ENCODE assay signal across 22 cellular contexts in genomic region chr7:137597856-137598255, GRCh38.
"Had no signal": no experiment of that assay in that cellular context is flagged by ENCODE, and none has a peak within 500 bp of the region (broad histone marks: within the 10 kb centered on the region; RNA-seq: fewer than 3 reads in every experiment).

No MANE protein-coding gene starts in this region.

- H2AFZ ChIP-seq: hepatocyte had no signal

- H3K9me3 ChIP-seq: esophagus muscularis mucosa, gastroesophageal sphincter, heart left ventricle, left lung, lower lobe of right lung, mucosa of descending colon had no signal

- H3K27ac ChIP-seq: coronary artery, dorsolateral prefrontal cortex, esophagus muscularis mucosa, foreskin keratinocyte, gastroesophageal sphincter, heart left ventricle, hepatocyte, left lung, lower lobe of right lung had no signal

- DNase-seq: dermis blood vessel endothelial cell; dorsolateral prefrontal cortex; effector CD4-positive, alpha-beta T cell; effector memory CD4-positive, alpha-beta T cell; foreskin keratinocyte; heart left ventricle; hypothalamus; immature natural killer cell; islet precursor cell; kidney; kidney glomerular epithelial cell; left cardiac atrium; left lung; left ventricle myocardium superior; lower lobe of right lung; mesenchymal stem cell; mucosa of descending colon; naive B cell had no signal

- ATAC-seq: foreskin keratinocyte, gastroesophageal sphincter, heart left ventricle, left cardiac atrium, left lung, left ventricle myocardium superior, lower lobe of right lung, mucosa of descending colon had no signal

- H3K27me3 ChIP-seq: dorsolateral prefrontal cortex, esophagus muscularis mucosa, foreskin keratinocyte, gastroesophageal sphincter, heart left ventricle, hepatocyte, left lung had no signal

- H3K4me1 ChIP-seq: esophagus muscularis mucosa, foreskin keratinocyte, gastroesophageal sphincter, heart left ventricle, left lung, lower lobe of right lung had no signal

- H3K4me2 ChIP-seq: hepatocyte had no signal

- H3K79me2 ChIP-seq: hepatocyte had no signal

- H3K36me3 ChIP-seq: esophagus muscularis mucosa, gastroesophageal sphincter, heart left ventricle, left lung, lower lobe of right lung had no signal

- H3K4me3 ChIP-seq: coronary artery, dorsolateral prefrontal cortex, esophagus muscularis mucosa, gastroesophageal sphincter, heart left ventricle, hepatocyte, left lung, lower lobe of right lung, mucosa of descending colon had no signal
